ENCODE assay signal across 24 cellular contexts in genomic region chr17:40150215-40150614, GRCh38. TPM values are rescaled to one million over a fixed set of nuclear protein-coding genes. Genes with fewer than 3 reads are reported as not detected.
A peak's percentile ranks its signal among the peaks of the same experiment; 100 is the strongest.
DNase-seq lines count a peak whose midpoint lies in the region; ATAC-seq, FAIRE-seq and TF ChIP-seq lines count a peak whose summit lies in the region.
"Had no signal": no experiment of that assay in that cellular context is flagged by ENCODE, and none has a peak within 500 bp of the region (broad histone marks: within the 10 kb centered on the region; RNA-seq: fewer than 3 reads in every experiment).

No MANE protein-coding gene starts in this region.

- TF ChIP-seq RAD21 in K562 (CRISPR knock-in tag; conservative IDR thresholded peaks at IDR 0.05 in 1 of 2, IDR thresholded peaks at IDR 0.05 in 1 of 2): no peak

- no peaks in the 10 kb centered on the region for H3K27me3 Mint-ChIP-seq in activated CD8-positive, alpha-beta T cell treated with anti-CD3 and anti-CD28 coated beads for 36 hours
- no peaks in the 10 kb centered on the region for H3K27me3 Mint-ChIP-seq in activated CD8-positive, alpha-beta T cell treated with anti-CD3 and anti-CD28 coated beads, Interleukin-2, amount 10 ng/mL, durations not matched to agents 7 days and 5 days (ENCODE audit: low read depth)
- H3K27me3 Mint-ChIP-seq in CD4-positive, alpha-beta memory T cell: no peaks in the 10 kb centered on the region
- no peaks in the 10 kb centered on the region for H3K27me3 Mint-ChIP-seq in nephron progenitor cell (ENCODE audit: low read depth, poor library complexity)
- H3K27me3 Mint-ChIP-seq: activated naive CD8-positive, alpha-beta T cell treated with anti-CD3 and anti-CD28 coated beads, Interleukin-2, amount 50 U/mL, for 24 hours; central memory CD8-positive, alpha-beta T cell had no signal

- no peaks in the 10 kb centered on the region for H3K27me3 ChIP-seq in CD4-positive, alpha-beta memory T cell (ENCODE audit: insufficient read depth, low read length)
- no peaks in the 10 kb centered on the region for H3K27me3 ChIP-seq in K562 (ENCODE audit: control insufficient read depth in 2 of 2, insufficient read depth in 2 of 2, low read length in 2 of 2)
- H3K27me3 ChIP-seq: heart left ventricle had no signal

- DNase-seq in activated CD8-positive, alpha-beta T cell treated with anti-CD3 and anti-CD28 coated beads for 36 hours: no peak
- no peak for DNase-seq in activated CD8-positive, alpha-beta T cell treated with anti-CD3 and anti-CD28 coated beads, Interleukin-2, amount 10 ng/mL, durations not matched to agents 7 days and 5 days
- DNase-seq in CD4-positive, alpha-beta memory T cell: no peak
- DNase-seq in K562 (ENCODE audit: extremely low read depth in 1 of 4, low spot score in 3 of 4) (no peak), nephron progenitor cell (no peak), DMS114 treated with DMSO at 0.1 percent for 48 hours (lab: John Stamatoyannopoulos, UW; ENCODE audit: unreplicated experiment) (no peak), GM10266 (ENCODE audit: extremely low spot score) (no peak), NOMO-1 treated with dmso at 0.1 percent for 144 hours (lab: John Stamatoyannopoulos, UW; ENCODE audit: unreplicated experiment) (no peak)
- DNase-seq: activated CD4-positive, CD25-positive, alpha-beta regulatory T cell; activated naive CD8-positive, alpha-beta T cell treated with anti-CD3 and anti-CD28 coated beads, Interleukin-2, amount 50 U/mL, for 24 hours; C1 segment of cervical spinal cord; EL; heart left ventricle; IMR-90; NCI-H1417 treated with DMSO at 0.1 percent for 48 hours; NCI-H446 treated with DMSO at 0.1 percent for 48 hours; retina; stimulated activated CD4-positive, alpha-beta T cell treated with anti-CD3 and anti-CD28 coated beads, Interleukin-2, amount 100 ng/mL, for 24 hours; T-helper 9 cell had no signal

- peaks cover 57% of the 10 kb centered on the region for H3K4me1 Mint-ChIP-seq in activated CD8-positive, alpha-beta T cell treated with anti-CD3 and anti-CD28 coated beads for 36 hours (ENCODE audit: low read depth)
- H3K4me1 Mint-ChIP-seq in activated CD8-positive, alpha-beta T cell treated with anti-CD3 and anti-CD28 coated beads, Interleukin-2, amount 10 ng/mL, durations not matched to agents 7 days and 5 days (ENCODE audit: low read depth): peaks cover 19% of the 10 kb centered on the region
- H3K4me1 Mint-ChIP-seq in CD4-positive, alpha-beta memory T cell: peaks cover 33 to 57% (median 45%) of the 10 kb centered on the region in 4 donors
- peaks cover 5% of the 10 kb centered on the region for H3K4me1 Mint-ChIP-seq in nephron progenitor cell

- H3K27ac ChIP-seq in CD4-positive, alpha-beta memory T cell (ENCODE audit: low read depth, low read length): no peak overlapping the region
- no peak overlapping the region for H3K27ac ChIP-seq in K562 (ENCODE audit: extremely low read depth, low read depth, low read length)
- H3K27ac ChIP-seq: heart left ventricle had no signal

- in situ Hi-C loops in K562 (cut with MboI): no loop called here

- H3K9me1 ChIP-seq in K562 (ENCODE audit: control insufficient read depth, insufficient read depth, low read length): no peaks in the 10 kb centered on the region

- no peak overlapping the region for H3K4me3 Mint-ChIP-seq in activated CD8-positive, alpha-beta T cell treated with anti-CD3 and anti-CD28 coated beads for 36 hours
- no peak overlapping the region for H3K4me3 Mint-ChIP-seq in activated CD8-positive, alpha-beta T cell treated with anti-CD3 and anti-CD28 coated beads, Interleukin-2, amount 10 ng/mL, durations not matched to agents 7 days and 5 days
- peak overlapping the region in 2 of 8 donors; percentile 13 to 30 for H3K4me3 Mint-ChIP-seq in CD4-positive, alpha-beta memory T cell
- H3K4me3 Mint-ChIP-seq in nephron progenitor cell: no peak overlapping the region
- H3K4me3 Mint-ChIP-seq: activated naive CD8-positive, alpha-beta T cell treated with anti-CD3 and anti-CD28 coated beads, Interleukin-2, amount 50 U/mL, for 24 hours; central memory CD8-positive, alpha-beta T cell had no signal

- FAIRE-seq in K562 (lab: Jason Lieb, UNC): no peak
- FAIRE-seq: D721Med, urothelium cell line had no signal

- TF ChIP-seq POLR2A in K562 (conservative IDR thresholded peaks at IDR 0.05): no peak

- no peak overlapping the region for H3K4me2 ChIP-seq in K562 (ENCODE audit: insufficient read depth, low read length)
- H3K4me2 ChIP-seq: smooth muscle cell had no signal

- TF ChIP-seq CTCF in activated CD8-positive, alpha-beta T cell treated with anti-CD3 and anti-CD28 coated beads for 36 hours (IDR thresholded peaks at IDR 0.05): no peak
- no peak for TF ChIP-seq CTCF in K562 (IDR thresholded peaks at IDR 0.05 in 2 of 3, conservative IDR thresholded peaks at IDR 0.05 in 1 of 3; ENCODE audit: insufficient read depth in 2 of 3, low read depth in 1 of 3, low read length in 3 of 3)
- no peak for TF ChIP-seq CTCF in nephron progenitor cell (IDR thresholded peaks at IDR 0.05)
- no peak for TF ChIP-seq CTCF in GM10266 (IDR thresholded peaks at IDR 0.05; ENCODE audit: control insufficient read depth, insufficient read depth, low read depth, missing control alignments)

- ATAC-seq in activated CD8-positive, alpha-beta T cell treated with anti-CD3 and anti-CD28 coated beads for 36 hours: no peak
- no peak for ATAC-seq in activated CD8-positive, alpha-beta T cell treated with anti-CD3 and anti-CD28 coated beads, Interleukin-2, amount 10 ng/mL, durations not matched to agents 7 days and 5 days
- ATAC-seq in K562: no peak
- ATAC-seq: activated naive CD8-positive, alpha-beta T cell treated with anti-CD3 and anti-CD28 coated beads, Interleukin-2, amount 50 U/mL, for 24 hours; heart left ventricle; Right ventricle myocardium inferior had no signal

- H3K36me3 Mint-ChIP-seq in activated CD8-positive, alpha-beta T cell treated with anti-CD3 and anti-CD28 coated beads for 36 hours (ENCODE audit: low read depth): peaks cover 56% of the 10 kb centered on the region
- peaks cover 56% of the 10 kb centered on the region for H3K36me3 Mint-ChIP-seq in activated CD8-positive, alpha-beta T cell treated with anti-CD3 and anti-CD28 coated beads, Interleukin-2, amount 10 ng/mL, durations not matched to agents 7 days and 5 days (ENCODE audit: low read depth)
- H3K36me3 Mint-ChIP-seq in CD4-positive, alpha-beta memory T cell: peaks cover 48 to 65% of the 10 kb centered on the region in 2 donors
- H3K36me3 Mint-ChIP-seq in nephron progenitor cell (ENCODE audit: low read depth): peaks cover 89% of the 10 kb centered on the region

- no peak overlapping the region for H2AFZ ChIP-seq in K562 (ENCODE audit: low read depth, low read length)

- POLR2A ChIA-PET in activated CD8-positive, alpha-beta T cell treated with anti-CD3 and anti-CD28 coated beads for 36 hours (lab: Charles Lee): interaction anchor here (1.5 to 2.2 kb wide), 2 partner anchors 9 to 17 kb away, joined by 4 to 11 read pairs; no protein-coding TSS in a partner anchor
- POLR2A ChIA-PET in activated CD8-positive, alpha-beta T cell treated with anti-CD3 and anti-CD28 coated beads, Interleukin-2, amount 10 ng/mL, durations not matched to agents 7 days and 5 days (lab: Charles Lee): no interaction called here
- POLR2A ChIA-PET in CD4-positive, alpha-beta memory T cell (lab: Charles Lee; ENCODE audit: partially characterized antibody): interaction anchor here (0.9 to 6.0 kb wide), 3 partner anchors 10 to 50 kb away, joined by 3 to 28 read pairs (median 3); partner anchors contain the start of genes CASC3 and NR1D1
- POLR2A ChIA-PET in K562 (lab: Yijun Ruan, JAX): interaction anchor here (1.3 kb wide), 2 partner anchors 10 to 26 kb away, joined by 3 to 7 read pairs; partner anchors contain the start of gene CASC3

- H4K20me1 ChIP-seq in K562 (replicated peaks; ENCODE audit: control insufficient read depth, insufficient read depth, low read length): no peaks in the 10 kb centered on the region

- BruUV-seq in K562 (replicated peaks; lab: Mats Ljungman, UMichigan): no TSS peak

- H3K9me3 ChIP-seq in CD4-positive, alpha-beta memory T cell (ENCODE audit: control insufficient read depth in 1 of 2, low read length in 2 of 2): no peaks in the 10 kb centered on the region
- no peaks in the 10 kb centered on the region for H3K9me3 ChIP-seq in K562 (replicated peaks; ENCODE audit: control insufficient read depth, insufficient read depth, low read depth, low read length)
- H3K9me3 ChIP-seq: heart left ventricle had no signal

- TF ChIP-seq EP300 in K562 (IDR thresholded peaks at IDR 0.05; ENCODE audit: low read length): no peak

- intact Hi-C loops in activated CD8-positive, alpha-beta T cell treated with anti-CD3 and anti-CD28 coated beads for 36 hours (cut with micrococcal nuclease): no loop called here
- intact Hi-C loops in CD4-positive, alpha-beta memory T cell (cut with micrococcal nuclease): no loop called here
- intact Hi-C loops in K562 (cut with micrococcal nuclease): no loop called here

- H3K4me1 ChIP-seq in CD4-positive, alpha-beta memory T cell (ENCODE audit: insufficient read depth, low read length): peaks cover 31% of the 10 kb centered on the region
- peaks cover 8% of the 10 kb centered on the region in 2 experiments for H3K4me1 ChIP-seq in K562 (replicated peaks in 1 of 2; ENCODE audit: control insufficient read depth in 2 of 2, insufficient read depth in 2 of 2, low read length in 2 of 2)

- no peak overlapping the region for H3K9ac ChIP-seq in K562 (ENCODE audit: insufficient read depth in 1 of 2, low read depth in 2 of 2, low read length in 2 of 2)

- H3K9me3 Mint-ChIP-seq in activated CD8-positive, alpha-beta T cell treated with anti-CD3 and anti-CD28 coated beads for 36 hours: no peaks in the 10 kb centered on the region
- H3K9me3 Mint-ChIP-seq in activated CD8-positive, alpha-beta T cell treated with anti-CD3 and anti-CD28 coated beads, Interleukin-2, amount 10 ng/mL, durations not matched to agents 7 days and 5 days (ENCODE audit: insufficient read depth): no peaks in the 10 kb centered on the region
- no peaks in the 10 kb centered on the region for H3K9me3 Mint-ChIP-seq in CD4-positive, alpha-beta memory T cell
- no peaks in the 10 kb centered on the region for H3K9me3 Mint-ChIP-seq in nephron progenitor cell
- H3K9me3 Mint-ChIP-seq: central memory CD8-positive, alpha-beta T cell had no signal

- H3K27ac Mint-ChIP-seq in activated CD8-positive, alpha-beta T cell treated with anti-CD3 and anti-CD28 coated beads for 36 hours: peak overlapping the region; percentile 23
- no peak overlapping the region for H3K27ac Mint-ChIP-seq in activated CD8-positive, alpha-beta T cell treated with anti-CD3 and anti-CD28 coated beads, Interleukin-2, amount 10 ng/mL, durations not matched to agents 7 days and 5 days
- H3K27ac Mint-ChIP-seq in CD4-positive, alpha-beta memory T cell: peak overlapping the region in 6 of 7 donors; percentile 2 to 88 (median 46)
- peak overlapping the region; percentile 68 for H3K27ac Mint-ChIP-seq in nephron progenitor cell
- H3K27ac Mint-ChIP-seq: activated naive CD8-positive, alpha-beta T cell treated with anti-CD3 and anti-CD28 coated beads, Interleukin-2, amount 50 U/mL, for 24 hours had no signal

- H3K79me2 ChIP-seq in K562 (ENCODE audit: control insufficient read depth, insufficient read depth, low read length): peaks cover 64% of the 10 kb centered on the region

- CTCF ChIA-PET in activated CD8-positive, alpha-beta T cell treated with anti-CD3 and anti-CD28 coated beads for 36 hours (lab: Charles Lee): interaction anchor here (4.8 kb wide), 1 partner anchor 18 kb away, joined by 26 read pairs; no protein-coding TSS in a partner anchor
- CTCF ChIA-PET in activated CD8-positive, alpha-beta T cell treated with anti-CD3 and anti-CD28 coated beads, Interleukin-2, amount 10 ng/mL, durations not matched to agents 7 days and 5 days (lab: Charles Lee): interaction anchor here (0.8 to 4.8 kb wide), 4 partner anchors 10 to 82 kb away, joined by 3 to 22 read pairs (median 10); partner anchors contain the start of gene CASC3
- CTCF ChIA-PET in CD4-positive, alpha-beta memory T cell (lab: Charles Lee; ENCODE audit: partially characterized antibody): interaction anchor here (3.0 to 5.0 kb wide), 2 partner anchors 11 to 37 kb away, joined by 12 to 23 read pairs; partner anchors contain the start of gene CASC3
- CTCF ChIA-PET in K562 (lab: Yijun Ruan, JAX; ENCODE audit: low intra/inter-chr PET ratio): no interaction called here

- no peak overlapping the region for H3K4me3 ChIP-seq in CD4-positive, alpha-beta memory T cell (ENCODE audit: low read length in 2 of 2)
- no peak overlapping the region for H3K4me3 ChIP-seq in K562
- H3K4me3 ChIP-seq: heart left ventricle, smooth muscle cell had no signal

- WGBS in K562 (ENCODE audit: insufficient coverage, low coverage, missing lambda C conversion rate): 76% methylated on average over 4 of the region's 4 CpGs

- peaks cover 38% of the 10 kb centered on the region for H3K36me3 ChIP-seq in CD4-positive, alpha-beta memory T cell (ENCODE audit: insufficient read depth, low read length)
- peaks cover 78% of the 10 kb centered on the region for H3K36me3 ChIP-seq in K562 (ENCODE audit: control insufficient read depth, insufficient read depth, low read length)

RNA-seq across cellular contexts. Expression of gene CASC3, which starts 9.9 kb away (rescaled TPM):
- total RNA-seq in activated CD8-positive, alpha-beta T cell treated with anti-CD3 and anti-CD28 coated beads for 36 hours: 10 to 100 TPM; 75.1 to 75.6 TPM
- 10 to 100 TPM; 66.2 to 67.7 TPM for total RNA-seq in activated CD8-positive, alpha-beta T cell treated with anti-CD3 and anti-CD28 coated beads, Interleukin-2, amount 10 ng/mL, durations not matched to agents 7 days and 5 days
- 100 to 1,000 TPM; 142 to 146 TPM for total RNA-seq in CD4-positive, alpha-beta memory T cell
- 10 to 100 TPM; 31.1 to 54.2 TPM for polyA plus RNA-seq in CD4-positive, alpha-beta memory T cell
- 240 and 242 TPM in 2 replicates for total RNA-seq in K562 (2011; cell fraction: chromatin; rRNA removed; ENCODE audit: low replicate concordance)
- 98.2 and 103 TPM in 2 replicates for total RNA-seq in K562 (2011; cell fraction: nucleolus; rRNA removed)
- total RNA-seq in K562 (2011; cell fraction: nucleoplasm; rRNA removed): 184 and 228 TPM in 2 replicates
- total RNA-seq in K562 (2014; rRNA removed): 21.5 and 30.8 TPM in 2 replicates
- total RNA-seq in K562 (2014; rRNA removed; fragmentation: Illumina TruSeq; extraction: Trizol): 38.2 and 38.7 TPM in 2 replicates
- 34.4 and 36.5 TPM in 2 replicates for total RNA-seq in K562 (2015; rRNA removed; fragmentation: Illumina TruSeq; extraction: Trizol)
- total RNA-seq in K562 (2021): 57.5 and 61.1 TPM in 2 replicates
- 43.3 and 51.8 TPM in 2 replicates for polyA plus RNA-seq in K562 (2011; rRNA removed)
- 29.1 and 32.3 TPM in 2 replicates for polyA plus RNA-seq in K562 (2011; cell fraction: cytosol; rRNA removed)
- 191 and 220 TPM in 2 replicates for polyA plus RNA-seq in K562 (2011; cell fraction: nucleus; rRNA removed)
- polyA plus RNA-seq in K562 (2012): 48.8 and 57.5 TPM in 2 replicates
- 56.5 and 65.1 TPM in 2 replicates for polyA plus RNA-seq in K562 (2014; fragmentation: Illumina TruSeq; extraction: Trizol)
- 10 to 100 TPM; 12.5 to 16.9 TPM for polyA plus RNA-seq in K562 (2014; fragmentation: Nextera tagmentation; extraction: Ambion mirVana)
- 35.2 and 38.9 TPM in 2 replicates for polyA plus RNA-seq in K562 (2014; rRNA removed)
- polyA minus RNA-seq in K562 (2011; rRNA and poly(A)+ RNA removed): 30.6 and 33.1 TPM in 2 replicates
- polyA minus RNA-seq in K562 (2011; cell fraction: cytosol; rRNA and poly(A)+ RNA removed): 13.3 and 20.1 TPM in 2 replicates
- 26.1 and 31.4 TPM in 2 replicates for polyA minus RNA-seq in K562 (2011; cell fraction: nucleus; rRNA and poly(A)+ RNA removed)

RNA-seq across cellular contexts. Expression of gene RAPGEFL1, which starts 27.1 kb away (rescaled TPM):
- total RNA-seq in activated CD8-positive, alpha-beta T cell treated with anti-CD3 and anti-CD28 coated beads for 36 hours: 1 to 10 TPM; 3.8 to 5.4 TPM
- total RNA-seq in activated CD8-positive, alpha-beta T cell treated with anti-CD3 and anti-CD28 coated beads, Interleukin-2, amount 10 ng/mL, durations not matched to agents 7 days and 5 days: 1 to 10 TPM; 4.8 to 5.3 TPM
- total RNA-seq in CD4-positive, alpha-beta memory T cell: 1 to 10 TPM; 5.4 to 6.5 TPM
- polyA plus RNA-seq in CD4-positive, alpha-beta memory T cell: under 1 TPM in 1 of 2 donors, not detected in 1; 0.13 TPM
- total RNA-seq in K562 (2011; cell fraction: chromatin; rRNA removed; ENCODE audit: low replicate concordance): 22.1 and 46.9 TPM in 2 replicates
- 18.2 and 24.0 TPM in 2 replicates for total RNA-seq in K562 (2011; cell fraction: nucleolus; rRNA removed)
- 17.4 and 20.8 TPM in 2 replicates for total RNA-seq in K562 (2011; cell fraction: nucleoplasm; rRNA removed)
- 1.8 and 2.1 TPM in 2 replicates for total RNA-seq in K562 (2014; rRNA removed)
- 1.5 and 1.6 TPM in 2 replicates for total RNA-seq in K562 (2014; rRNA removed; fragmentation: Illumina TruSeq; extraction: Trizol)
- total RNA-seq in K562 (2015; rRNA removed; fragmentation: Illumina TruSeq; extraction: Trizol): 1.5 and 1.8 TPM in 2 replicates
- 3.6 and 4.1 TPM in 2 replicates for total RNA-seq in K562 (2021)
- 2.4 and 2.9 TPM in 2 replicates for polyA plus RNA-seq in K562 (2011; rRNA removed)
- polyA plus RNA-seq in K562 (2011; cell fraction: cytosol; rRNA removed): 1.4 and 4.0 TPM in 2 replicates
- polyA plus RNA-seq in K562 (2011; cell fraction: nucleus; rRNA removed): 9.7 and 22.8 TPM in 2 replicates
- polyA plus RNA-seq in K562 (2012): 2.0 and 2.5 TPM in 2 replicates
- 1.9 and 2.8 TPM in 2 replicates for polyA plus RNA-seq in K562 (2014; fragmentation: Illumina TruSeq; extraction: Trizol)
- under 1 TPM; 0.18 to 0.50 TPM for polyA plus RNA-seq in K562 (2014; fragmentation: Nextera tagmentation; extraction: Ambion mirVana)
- 2.2 and 2.6 TPM in 2 replicates for polyA plus RNA-seq in K562 (2014; rRNA removed)
- 1.9 and 2.9 TPM in 2 replicates for polyA minus RNA-seq in K562 (2011; rRNA and poly(A)+ RNA removed)
- polyA minus RNA-seq in K562 (2011; cell fraction: cytosol; rRNA and poly(A)+ RNA removed): 2.1 and 4.2 TPM in 2 replicates
- polyA minus RNA-seq in K562 (2011; cell fraction: nucleus; rRNA and poly(A)+ RNA removed): 4.2 and 7.1 TPM in 2 replicates

RNA-seq across cellular contexts. Expression of gene MSL1, which starts 28.4 kb away (rescaled TPM):
- 10 to 100 TPM; 69.0 to 70.1 TPM for total RNA-seq in activated CD8-positive, alpha-beta T cell treated with anti-CD3 and anti-CD28 coated beads for 36 hours
- total RNA-seq in activated CD8-positive, alpha-beta T cell treated with anti-CD3 and anti-CD28 coated beads, Interleukin-2, amount 10 ng/mL, durations not matched to agents 7 days and 5 days: 10 to 100 TPM; 80.5 to 83.2 TPM
- total RNA-seq in CD4-positive, alpha-beta memory T cell: 100 to 1,000 TPM; 130 to 133 TPM
- polyA plus RNA-seq in CD4-positive, alpha-beta memory T cell: 1 to 10 TPM; 6.0 to 8.3 TPM
- total RNA-seq in K562 (2011; cell fraction: chromatin; rRNA removed; ENCODE audit: low replicate concordance): 152 and 243 TPM in 2 replicates
- total RNA-seq in K562 (2011; cell fraction: nucleolus; rRNA removed): 80.5 and 93.3 TPM in 2 replicates
- total RNA-seq in K562 (2011; cell fraction: nucleoplasm; rRNA removed): 126 and 148 TPM in 2 replicates
- total RNA-seq in K562 (2014; rRNA removed) (51.7 and 52.4 TPM in 2 replicates), K562 (2014; rRNA removed; fragmentation: Illumina TruSeq; extraction: Trizol) (61.9 and 64.9 TPM in 2 replicates), K562 (2015; rRNA removed; fragmentation: Illumina TruSeq; extraction: Trizol) (77.8 and 91.8 TPM in 2 replicates), K562 (2021) (48.6 and 61.8 TPM in 2 replicates)
- polyA plus RNA-seq in K562 (2011; rRNA removed) (48.0 and 66.7 TPM in 2 replicates), K562 (2014; fragmentation: Illumina TruSeq; extraction: Trizol) (99.3 and 120 TPM in 2 replicates), K562 (2014; fragmentation: Nextera tagmentation; extraction: Ambion mirVana) (10 to 100 TPM; 13.8 to 13.9 TPM), K562 (2014; rRNA removed) (62.8 and 74.1 TPM in 2 replicates)
- 15.6 and 17.6 TPM in 2 replicates for polyA plus RNA-seq in K562 (2011; cell fraction: cytosol; rRNA removed)
- 122 and 128 TPM in 2 replicates for polyA plus RNA-seq in K562 (2011; cell fraction: nucleus; rRNA removed)
- polyA plus RNA-seq in K562 (2012): 40.1 and 52.3 TPM in 2 replicates
- polyA minus RNA-seq in K562 (2011; rRNA and poly(A)+ RNA removed): 56.6 and 69.1 TPM in 2 replicates
- polyA minus RNA-seq in K562 (2011; cell fraction: cytosol; rRNA and poly(A)+ RNA removed): 16.1 and 30.2 TPM in 2 replicates
- polyA minus RNA-seq in K562 (2011; cell fraction: nucleus; rRNA and poly(A)+ RNA removed): 40.7 and 50.6 TPM in 2 replicates

RNA-seq across cellular contexts. Expression of gene NR1D1, which starts 49.8 kb away (rescaled TPM):
- 1 to 10 TPM; 6.0 to 6.5 TPM for total RNA-seq in activated CD8-positive, alpha-beta T cell treated with anti-CD3 and anti-CD28 coated beads for 36 hours
- 1 to 10 TPM; 4.1 to 4.9 TPM for total RNA-seq in activated CD8-positive, alpha-beta T cell treated with anti-CD3 and anti-CD28 coated beads, Interleukin-2, amount 10 ng/mL, durations not matched to agents 7 days and 5 days
- 10 to 100 TPM; 14.8 to 15.1 TPM for total RNA-seq in CD4-positive, alpha-beta memory T cell
- polyA plus RNA-seq in CD4-positive, alpha-beta memory T cell: 10 to 100 TPM in 1 of 2 donors, 1 to 10 TPM in 1; 5.7 to 12.3 TPM
- 2.3 and 7.8 TPM in 2 replicates for total RNA-seq in K562 (2011; cell fraction: chromatin; rRNA removed; ENCODE audit: low replicate concordance)
- 3.6 and 4.0 TPM in 2 replicates for total RNA-seq in K562 (2011; cell fraction: nucleolus; rRNA removed)
- total RNA-seq in K562 (2011; cell fraction: nucleoplasm; rRNA removed): 3.1 and 3.2 TPM in 2 replicates
- total RNA-seq in K562 (2014; rRNA removed) (0.78 and 1.00 TPM in 2 replicates), K562 (2014; rRNA removed; fragmentation: Illumina TruSeq; extraction: Trizol) (0.32 and 0.47 TPM in 2 replicates), K562 (2015; rRNA removed; fragmentation: Illumina TruSeq; extraction: Trizol) (0.65 and 1.2 TPM in 2 replicates), K562 (2021) (6.6 and 7.7 TPM in 2 replicates)
- polyA plus RNA-seq in K562 (2011; rRNA removed) (0.25 and 0.41 TPM in 2 replicates), K562 (2014; fragmentation: Illumina TruSeq; extraction: Trizol) (4.7 and 6.9 TPM in 2 replicates), K562 (2014; fragmentation: Nextera tagmentation; extraction: Ambion mirVana) (under 1 TPM; 0.27 TPM), K562 (2014; rRNA removed) (1.4 and 2.0 TPM in 2 replicates)
- 0.21 and 0.89 TPM in 2 replicates for polyA plus RNA-seq in K562 (2011; cell fraction: cytosol; rRNA removed)
- polyA plus RNA-seq in K562 (2011; cell fraction: nucleus; rRNA removed): 1.3 and 5.0 TPM in 2 replicates
- polyA plus RNA-seq in K562 (2012): 5.3 and 5.4 TPM in 2 replicates
- 0.42 and 0.63 TPM in 2 replicates for polyA minus RNA-seq in K562 (2011; rRNA and poly(A)+ RNA removed)
- polyA minus RNA-seq in K562 (2011; cell fraction: cytosol; rRNA and poly(A)+ RNA removed): 0.46 and 3.3 TPM in 2 replicates
- polyA minus RNA-seq in K562 (2011; cell fraction: nucleus; rRNA and poly(A)+ RNA removed): 2.2 and 2.6 TPM in 2 replicates
